8 cellular contexts compared by ENCODE assay signal in the genomic region with DNA sequence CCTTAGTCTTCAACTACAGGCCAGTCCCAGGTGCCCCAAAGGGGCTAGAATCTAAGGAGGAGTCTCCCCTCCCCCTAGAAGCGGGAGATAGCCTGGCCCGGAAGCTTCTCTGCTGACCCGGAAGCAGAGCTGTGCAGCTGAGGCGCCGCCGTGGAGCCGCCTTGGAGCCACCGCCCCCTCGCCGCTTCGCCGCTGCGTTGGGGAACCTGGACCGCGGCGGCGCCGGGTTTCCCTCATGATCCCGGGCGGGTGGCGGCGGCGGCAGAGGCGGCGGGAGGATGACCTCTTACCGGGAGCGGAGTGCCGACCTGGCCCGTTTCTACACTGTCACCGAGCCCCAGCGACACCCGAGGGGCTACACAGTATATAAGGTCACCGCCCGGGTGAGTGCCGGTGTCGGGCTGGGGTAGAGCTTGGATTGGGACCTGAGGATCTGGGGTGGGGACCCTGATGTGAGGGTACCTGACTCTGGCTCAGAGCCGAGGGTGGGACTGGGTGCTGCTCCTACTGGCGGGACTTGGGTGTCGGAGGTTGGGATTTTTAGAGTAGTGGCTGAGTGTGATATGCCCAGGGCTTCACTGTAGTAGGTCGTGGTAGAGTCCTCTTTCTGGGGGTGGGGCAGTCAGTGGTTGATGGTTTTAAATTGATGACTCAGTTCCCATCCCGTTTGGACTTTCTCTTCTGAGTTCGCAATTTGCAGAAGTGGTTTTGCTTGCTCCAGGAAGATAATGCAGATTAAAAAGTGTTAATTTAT. TPM values are rescaled to one million over a fixed set of nuclear protein-coding genes. Genes with fewer than 3 reads are reported as not detected.
DNase-seq lines count a peak whose midpoint lies in the region; ATAC-seq and TF ChIP-seq lines count a peak whose summit lies in the region.

Gene RPS6KC1, plus strand, starts transcription at position 115 of the 754 bp plus-strand sequence. Its CDS starts 164 bp downstream, at position 279.

- H3K36me3 Mint-ChIP-seq in natural killer cell: no peaks in the 10 kb centered on the region

- H3K9me3 ChIP-seq in DOHH2 (ENCODE audit: control insufficient read depth, insufficient read depth, low read length): peaks cover 4% of the 10 kb centered on the region

- peak within 1 kb of the TSS; percentile 80 for H3K4me3 ChIP-seq in DOHH2 (ENCODE audit: low read length)
- peak within 1 kb of the TSS; percentile 95 for H3K4me3 ChIP-seq in KMS-11 (IDR thresholded peaks at IDR 0.05; ENCODE audit: insufficient read depth, low read depth, low read length)
- peak within 1 kb of the TSS; percentile 98 for H3K4me3 ChIP-seq in fibroblast of mammary gland (ENCODE audit: control insufficient read depth, low read depth, low read length)

- H3K36me3 ChIP-seq in DOHH2 (ENCODE audit: control insufficient read depth, low read length) (no peaks in the 10 kb centered on the region), KMS-11 (ENCODE audit: insufficient read depth) (no peaks in the 10 kb centered on the region)

- peak within 1 kb of the TSS; percentile 92 to 95 for H3K27ac Mint-ChIP-seq in natural killer cell

- TF ChIP-seq CTCF in DOHH2 (IDR thresholded peaks at IDR 0.05; ENCODE audit: low read depth, low read length, poor library complexity, severe bottlenecking) (no peak), KMS-11 (conservative IDR thresholded peaks at IDR 0.05; ENCODE audit: low read depth, low read length) (no peak), fibroblast of mammary gland (conservative IDR thresholded peaks at IDR 0.05; ENCODE audit: control insufficient read depth, insufficient read depth, low read depth, low read length) (no peak), natural killer cell (IDR thresholded peaks at IDR 0.05) (peak; percentile 11)

- H3F3A ChIP-seq in DOHH2 (ENCODE audit: control insufficient read depth, insufficient read depth): no peaks in the 10 kb centered on the region; the same call in 1 of the 2 replicates

- H3K4me1 ChIP-seq in DOHH2 (ENCODE audit: control insufficient read depth, low read length) (peaks cover 13% of the 10 kb centered on the region), KMS-11 (ENCODE audit: low read depth, poor library complexity, severe bottlenecking) (peaks cover 29% of the 10 kb centered on the region)

- peaks cover 0 to 5% of the 10 kb centered on the region in 2 donors for H3K9me3 Mint-ChIP-seq in natural killer cell

- DNase-seq in RPMI7951 (ENCODE audit: low read depth) (peak; percentile 83), fibroblast of mammary gland (ENCODE audit: low read depth) (peak; percentile 79), natural killer cell (peak; percentile 72)
- peak; percentile 69 to 72 for DNase-seq in activated T-helper 1 cell treated with anti-CD3 and anti-CD28 coated beads, Interleukin-2, amount 50 U/mL, for 16 hours (ENCODE audit: low read depth in 1 of 2, low spot score in 1 of 2)
- peak; percentile 56 to 79 (median 70) for DNase-seq in stimulated activated naive CD4-positive, alpha-beta T cell (lab: John Stamatoyannopoulos, UW)

- H3K4me3 Mint-ChIP-seq in natural killer cell: peak within 1 kb of the TSS; percentile 95

- H3K27me3 Mint-ChIP-seq in natural killer cell (ENCODE audit: low read depth in 2 of 2): peaks cover 14 to 20% of the 10 kb centered on the region in 2 donors

- peaks cover 11% of the 10 kb centered on the region; the same call in 1 of the 2 replicates for H3K79me2 ChIP-seq in DOHH2 (ENCODE audit: control insufficient read depth, low read length)
- H3K79me2 ChIP-seq in KMS-11 (ENCODE audit: insufficient read depth, low read depth): no peaks in the 10 kb centered on the region; the same call in 1 of the 2 replicates

- peak within 1 kb of the TSS; percentile 100 for H2AFZ ChIP-seq in KMS-11 (ENCODE audit: low read depth)

- H3K9me2 ChIP-seq in DOHH2 (replicated peaks; ENCODE audit: control insufficient read depth, low read length): no peaks in the 10 kb centered on the region; the same call in 1 of the 2 replicates

- H3K27ac ChIP-seq in DOHH2 (ENCODE audit: low read depth, low read length): peak within 1 kb of the TSS; percentile 4; the same call in 1 of the 2 replicates
- H3K27ac ChIP-seq in KMS-11: peak within 1 kb of the TSS; percentile 38; the same call in 1 of the 2 replicates

- ATAC-seq in GM21786 (IDR thresholded peaks at IDR 0.05; ENCODE audit: unreplicated experiment): peak; percentile 98
- peak; percentile 95 to 96 (median 96) for ATAC-seq in natural killer cell

- H3K27me3 ChIP-seq in DOHH2 (ENCODE audit: control insufficient read depth, low read length) (no peaks in the 10 kb centered on the region), KMS-11 (ENCODE audit: insufficient read depth, low read depth) (no peaks in the 10 kb centered on the region)

- peak within 1 kb of the TSS; percentile 45; the same call in 1 of the 2 replicates for H3K9ac ChIP-seq in KMS-11

- H3K4me2 ChIP-seq in DOHH2 (ENCODE audit: low read length): peak within 1 kb of the TSS; percentile 64
- H3K4me2 ChIP-seq in KMS-11: peak within 1 kb of the TSS; percentile 81

- H4K20me1 ChIP-seq in DOHH2 (ENCODE audit: control insufficient read depth, insufficient read depth, low read depth, low read length) (no peaks in the 10 kb centered on the region), KMS-11 (ENCODE audit: insufficient read depth) (no peaks in the 10 kb centered on the region)

- H3K4me1 Mint-ChIP-seq in natural killer cell: peaks cover 41 to 42% of the 10 kb centered on the region in 2 donors

- intact Hi-C loops in natural killer cell (cut with micrococcal nuclease): loop anchor here (5.0 kb wide), 1 partner anchor 44 kb away; no protein-coding TSS in a partner anchor

RNA-seq across cellular contexts. Expression of gene RPS6KC1, which starts in this region (rescaled TPM):
- total RNA-seq in RPMI7951 (2014; rRNA removed; shearing (Covaris generic)): 14.7 and 19.3 TPM in 2 replicates
- total RNA-seq in natural killer cell: 10 to 100 TPM; 19.6 to 32.7 (median 24.1) TPM

Comparison
In these comparisons a context has a peak if more than half of its experiments do, and no peak if none do; other contexts are left out.
1. Peak in every context shown above with its lines: DNase-seq, ATAC-seq, H3K4me3 ChIP-seq and H3K27ac ChIP-seq.